ENCODE assay signal across 25 cellular contexts in genomic region chr21:43023175-43023574, GRCh38. TPM values are rescaled to one million over a fixed set of nuclear protein-coding genes. Genes with fewer than 3 reads are reported as not detected.
"Had no signal": no experiment of that assay in that cellular context is flagged by ENCODE, and none has a peak within 500 bp of the region (broad histone marks: within the 10 kb centered on the region; RNA-seq: fewer than 3 reads in every experiment).

No MANE protein-coding gene starts in this region.

- FAIRE-seq: endometrium, islet of Langerhans, small intestine had no signal

- H3K79me2 ChIP-seq: hepatocyte had no signal

- H3K36me3 ChIP-seq: neural progenitor cell, uterus had no signal

- H3K9me3 ChIP-seq: gastroesophageal sphincter, heart left ventricle, left lung, right lobe of liver, stomach, tibial artery, upper lobe of left lung, uterus had no signal

- H3K4me1 ChIP-seq: gastroesophageal sphincter, heart left ventricle, left lung, neural progenitor cell, right lobe of liver, stomach, tibial artery, upper lobe of left lung, uterus had no signal

- ATAC-seq: effector memory CD8-positive, alpha-beta T cell; gastroesophageal sphincter; heart left ventricle; left cardiac atrium; left lung; naive thymus-derived CD4-positive, alpha-beta T cell; right lobe of liver had no signal

- H2AFZ ChIP-seq: hepatocyte, neural progenitor cell had no signal

- H3K9ac ChIP-seq: neural progenitor cell had no signal

- H3K4me3 ChIP-seq: gastroesophageal sphincter, heart left ventricle, hepatocyte, left lung, neural progenitor cell, right lobe of liver, stomach, tibial artery, upper lobe of left lung, uterus had no signal

- H3K27ac ChIP-seq: gastroesophageal sphincter, heart left ventricle, hepatocyte, left lung, neural progenitor cell, right lobe of liver, stomach, tibial artery, upper lobe of left lung, uterus had no signal

- H3K4me2 ChIP-seq: hepatocyte, neural progenitor cell had no signal

- DNase-seq: cortex of kidney; effector memory CD8-positive, alpha-beta T cell; erythroblast; heart left ventricle; left cardiac atrium; left lung; mesendoderm; midbrain; naive thymus-derived CD4-positive, alpha-beta T cell; right lobe of liver; small intestine; stimulated activated CD4-positive, alpha-beta T cell treated with anti-CD3 and anti-CD28 coated beads, Interleukin-12 subunit alpha, Interleukin-12 subunit beta, amount 100 ng/mL, for 4 hours; stimulated activated CD4-positive, alpha-beta T cell treated with anti-CD3 and anti-CD28 coated beads, Interleukin-1b, Interleukin-23, amount 100 ng/mL, for 48 hours; stimulated activated CD4-positive, alpha-beta T cell treated with anti-CD3 and anti-CD28 coated beads, Interleukin-4, amount 100 ng/mL, for 1 hour; stimulated activated CD8-positive, alpha-beta memory T cell treated with anti-CD3 and anti-CD28 coated beads, Interleukin-4, amount 100 ng/mL, for 48 hours; stimulated activated naive CD4-positive, alpha-beta T cell treated with Interleukin-2 at 50 U/mL for 16 hours; stomach; tibial artery; upper lobe of left lung; uterus had no signal

- H3K27me3 ChIP-seq: gastroesophageal sphincter, heart left ventricle, hepatocyte, left lung, neural progenitor cell, right lobe of liver, stomach, tibial artery, upper lobe of left lung, uterus had no signal

RNA-seq across cellular contexts. Expression of gene CBS, which starts 52.5 kb away (rescaled TPM):
- polyA plus RNA-seq: naive thymus-derived CD4-positive, alpha-beta T cell had no signal
